In the genomic region with DNA sequence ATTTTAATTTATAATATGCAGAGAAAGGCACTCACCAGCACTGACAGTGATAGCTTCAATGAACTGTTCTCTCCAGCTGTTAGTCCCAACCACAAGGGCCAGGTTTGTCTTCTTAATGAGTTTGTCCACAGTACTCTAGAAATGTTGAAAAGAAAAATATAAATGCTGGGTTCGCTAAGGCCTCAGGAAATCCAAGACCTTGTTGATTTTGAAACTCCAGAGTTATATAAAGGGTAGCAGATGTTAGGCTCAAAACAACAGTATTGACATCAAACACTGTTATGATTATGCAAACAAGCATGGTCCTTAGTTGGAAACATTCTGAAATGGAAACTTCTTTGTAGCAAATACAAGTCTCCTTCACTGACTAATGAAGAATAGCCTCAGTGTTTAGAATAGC, we compare ENCODE assay signal across 1 cellular context.
TF ChIP-seq lines count a peak whose summit lies in the region.

No MANE protein-coding gene starts in this region.

TF ChIP-seq in IMR-90, 13 proteins besides CTCF, POLR2A, EP300 and RAD21:
- TF ChIP-seq MAZ (IDR thresholded peaks at IDR 0.05; ENCODE audit: borderline replicate concordance, low read depth, low read length) (no peak), CEBPB (IDR thresholded peaks at IDR 0.05; ENCODE audit: low read depth, low read length) (no peak), NFE2L2 (IDR thresholded peaks at IDR 0.05; ENCODE audit: low read depth, low read length) (no peak), MAFK (IDR thresholded peaks at IDR 0.05; ENCODE audit: low read depth, low read length) (no peak), CHD1 (IDR thresholded peaks at IDR 0.05; ENCODE audit: low read depth, low read length) (no peak)
